Comparison of ENCODE assay signal across 13 cellular contexts in the genomic region with DNA sequence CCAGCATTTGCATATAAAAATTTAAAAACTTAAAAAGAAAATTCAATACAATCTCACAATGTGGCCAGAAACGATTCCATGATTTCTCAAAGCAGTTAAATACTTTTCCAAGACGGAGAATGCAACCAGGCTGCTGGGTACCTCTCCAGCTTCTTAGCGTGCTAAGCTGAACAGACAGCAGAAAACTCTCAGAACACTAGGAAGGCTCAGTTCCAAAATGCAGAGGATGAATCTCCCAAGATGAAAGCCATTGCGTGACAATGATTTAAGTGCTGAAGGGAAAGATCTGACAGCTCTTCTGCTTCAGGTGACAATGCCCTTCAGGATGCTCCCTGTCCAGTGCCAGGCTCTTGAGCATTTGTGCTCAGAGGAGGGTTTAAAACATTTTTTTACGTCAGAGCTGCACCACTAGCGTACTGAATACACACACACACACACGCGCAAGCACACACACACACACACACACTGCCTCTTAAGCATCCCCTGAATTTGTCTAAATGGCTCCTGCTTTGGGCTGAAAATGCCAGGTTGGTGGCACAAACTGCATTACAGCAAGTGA. TPM values are rescaled to one million over a fixed set of nuclear protein-coding genes. Genes with fewer than 3 reads are reported as not detected.
DNase-seq lines count a peak whose midpoint lies in the region; ATAC-seq and TF ChIP-seq lines count a peak whose summit lies in the region.
"Had no signal": no experiment of that assay in that cellular context is flagged by ENCODE, and none has a peak within 500 bp of the region (broad histone marks: within the 10 kb centered on the region; RNA-seq: fewer than 3 reads in every experiment).

No MANE protein-coding gene starts in this region.

- H3K27me3 ChIP-seq in heart left ventricle: no peaks in the 10 kb centered on the region
- no peaks in the 10 kb centered on the region for H3K27me3 ChIP-seq in lower lobe of right lung (ENCODE audit: low read depth)
- H3K27me3 ChIP-seq: breast epithelium had no signal

- DNase-seq in heart left ventricle (no peak), left cardiac atrium (no peak), lower lobe of right lung (no peak), type B pancreatic cell (ENCODE audit: extremely low spot score, unreplicated experiment) (no peak), ecto neural progenitor cell (ENCODE audit: low spot score) (no peak)
- no peak for DNase-seq in activated naive CD8-positive, alpha-beta T cell treated with anti-CD3 and anti-CD28 coated beads, Interleukin-2, amount 10 ng/mL, durations not matched to agents 7 days and 5 days
- DNase-seq: activated T-cell treated with anti-CD3 and anti-CD28 coated beads, Interleukin-2, amount 50 U/mL, for 4 hours had no signal

- H3K4me3 ChIP-seq in heart left ventricle: no peak overlapping the region
- H3K4me3 ChIP-seq in lower lobe of right lung: no peak overlapping the region
- H3K4me3 ChIP-seq: breast epithelium had no signal

- intact Hi-C loops in heart left ventricle (cut with DNase I) (no loop called here), left cardiac atrium (cut with DNase I) (loop anchor here in 1 of 2 donors (2.0 kb wide), 1 partner anchor 15 kb away; no protein-coding TSS in a partner anchor), lower lobe of right lung (cut with DNase I) (no loop called here)

- H3K27ac ChIP-seq in heart left ventricle (peak overlapping the region in 4 of 12 donors; percentile 45 to 65 (median 60)), lower lobe of right lung (peak overlapping the region; percentile 28)
- H3K27ac ChIP-seq: breast epithelium, HL-60 had no signal

- ATAC-seq in heart left ventricle: peak in 3 of 4 donors; percentile 19 to 33 (median 23)
- no peak for ATAC-seq in left cardiac atrium
- peak; percentile 10 for ATAC-seq in activated naive CD8-positive, alpha-beta T cell treated with anti-CD3 and anti-CD28 coated beads, Interleukin-2, amount 10 ng/mL, durations not matched to agents 7 days and 5 days (ENCODE audit: low read depth)
- ATAC-seq in lower lobe of right lung: peak in 1 of 2 donors; percentile 14
- ATAC-seq in GM19395 (IDR thresholded peaks at IDR 0.05; ENCODE audit: unreplicated experiment): no peak
- no peak for ATAC-seq in HG02763 (IDR thresholded peaks at IDR 0.05; ENCODE audit: unreplicated experiment)
- ATAC-seq: esophagus mucosa had no signal

- peak overlapping the region; percentile 46 for H3K4me3 Mint-ChIP-seq in activated naive CD8-positive, alpha-beta T cell treated with anti-CD3 and anti-CD28 coated beads, Interleukin-2, amount 10 ng/mL, durations not matched to agents 7 days and 5 days
- peak overlapping the region; percentile 57 for H3K4me3 Mint-ChIP-seq in type B pancreatic cell
- H3K4me3 Mint-ChIP-seq: activated T-cell treated with anti-CD3 and anti-CD28 coated beads, Interleukin-2, amount 50 U/mL, for 4 hours; neural crest cell had no signal

- H3K4me1 ChIP-seq in heart left ventricle: peaks cover 3 to 68% (median 19%) of the 10 kb centered on the region in 12 donors
- peaks cover 50% of the 10 kb centered on the region for H3K4me1 ChIP-seq in lower lobe of right lung
- H3K4me1 ChIP-seq: breast epithelium had no signal

- H3K36me3 ChIP-seq in heart left ventricle (peaks cover 0 to 39% (median 25%) of the 10 kb centered on the region in 9 donors), lower lobe of right lung (peaks cover 31% of the 10 kb centered on the region)
- H3K36me3 ChIP-seq: breast epithelium had no signal

- no peaks in the 10 kb centered on the region for H3K9me3 Mint-ChIP-seq in activated naive CD8-positive, alpha-beta T cell treated with anti-CD3 and anti-CD28 coated beads, Interleukin-2, amount 10 ng/mL, durations not matched to agents 7 days and 5 days
- no peaks in the 10 kb centered on the region for H3K9me3 Mint-ChIP-seq in type B pancreatic cell
- H3K9me3 Mint-ChIP-seq: activated T-cell treated with anti-CD3 and anti-CD28 coated beads, Interleukin-2, amount 50 U/mL, for 4 hours; neural crest cell had no signal

- no peaks in the 10 kb centered on the region for H3K27me3 Mint-ChIP-seq in activated naive CD8-positive, alpha-beta T cell treated with anti-CD3 and anti-CD28 coated beads, Interleukin-2, amount 10 ng/mL, durations not matched to agents 7 days and 5 days
- no peaks in the 10 kb centered on the region for H3K27me3 Mint-ChIP-seq in type B pancreatic cell

- 70 to 74% (median 72%) methylated on average over 8 of the region's 8 CpGs for WGBS in heart left ventricle, 4 donors

- POLR2A ChIA-PET in activated naive CD8-positive, alpha-beta T cell treated with anti-CD3 and anti-CD28 coated beads, Interleukin-2, amount 10 ng/mL, durations not matched to agents 7 days and 5 days (lab: Charles Lee): interaction anchor here (1.1 to 1.8 kb wide), 6 partner anchors 10 to 70 kb away, joined by 3 to 7 read pairs (median 4); no protein-coding TSS in a partner anchor

- no peak for TF ChIP-seq POLR2A in heart left ventricle (IDR thresholded peaks at IDR 0.05)

- peaks cover 54% of the 10 kb centered on the region for H3K36me3 Mint-ChIP-seq in activated naive CD8-positive, alpha-beta T cell treated with anti-CD3 and anti-CD28 coated beads, Interleukin-2, amount 10 ng/mL, durations not matched to agents 7 days and 5 days
- peaks cover 23% of the 10 kb centered on the region for H3K36me3 Mint-ChIP-seq in type B pancreatic cell

- H3K9me3 ChIP-seq in heart left ventricle (no peaks in the 10 kb centered on the region), lower lobe of right lung (no peaks in the 10 kb centered on the region)
- H3K9me3 ChIP-seq: breast epithelium had no signal

- H3K27ac Mint-ChIP-seq in activated naive CD8-positive, alpha-beta T cell treated with anti-CD3 and anti-CD28 coated beads, Interleukin-2, amount 10 ng/mL, durations not matched to agents 7 days and 5 days: peak overlapping the region; percentile 73
- peak overlapping the region; percentile 73 for H3K27ac Mint-ChIP-seq in type B pancreatic cell

- H3K4me1 Mint-ChIP-seq in activated naive CD8-positive, alpha-beta T cell treated with anti-CD3 and anti-CD28 coated beads, Interleukin-2, amount 10 ng/mL, durations not matched to agents 7 days and 5 days: peaks cover 69% of the 10 kb centered on the region
- H3K4me1 Mint-ChIP-seq in type B pancreatic cell (ENCODE audit: unreplicated experiment): peaks cover 53% of the 10 kb centered on the region

- no peak for TF ChIP-seq CTCF in heart left ventricle (IDR thresholded peaks at IDR 0.05)
- no peak for TF ChIP-seq CTCF in lower lobe of right lung (IDR thresholded peaks at IDR 0.05)
- TF ChIP-seq CTCF in type B pancreatic cell (conservative IDR thresholded peaks at IDR 0.05): no peak

RNA-seq across cellular contexts. Expression of gene ARHGEF3, which starts 26.3 kb away (rescaled TPM):
- total RNA-seq in heart left ventricle: 10 to 100 TPM; 13.5 to 36.8 (median 18.2) TPM
- 1 to 10 TPM; 6.5 to 9.3 TPM for polyA plus RNA-seq in heart left ventricle
- 10 to 100 TPM; 11.9 to 16.8 TPM for total RNA-seq in left cardiac atrium
- total RNA-seq in activated naive CD8-positive, alpha-beta T cell treated with anti-CD3 and anti-CD28 coated beads, Interleukin-2, amount 10 ng/mL, durations not matched to agents 7 days and 5 days: 100 to 1,000 TPM; 130 TPM
- total RNA-seq in lower lobe of right lung: 48.0 TPM
- 20.9 and 32.6 TPM in 2 replicates for total RNA-seq in type B pancreatic cell (ENCODE audit: low replicate concordance)

Comparison
In these comparisons a context has a peak if more than half of its experiments do, and no peak if none do; other contexts are left out.
1. ATAC-seq: peak in heart left ventricle (3 of 4) and activated naive CD8-positive, alpha-beta T cell treated with anti-CD3 and anti-CD28 coated beads, Interleukin-2, amount 10 ng/mL, durations not matched to agents 7 days and 5 days (single experiment); none in left cardiac atrium (0 of 2), GM19395 (single experiment) and HG02763 (single experiment).